Comparison of ENCODE assay signal across 10 cellular contexts in the genomic region with DNA sequence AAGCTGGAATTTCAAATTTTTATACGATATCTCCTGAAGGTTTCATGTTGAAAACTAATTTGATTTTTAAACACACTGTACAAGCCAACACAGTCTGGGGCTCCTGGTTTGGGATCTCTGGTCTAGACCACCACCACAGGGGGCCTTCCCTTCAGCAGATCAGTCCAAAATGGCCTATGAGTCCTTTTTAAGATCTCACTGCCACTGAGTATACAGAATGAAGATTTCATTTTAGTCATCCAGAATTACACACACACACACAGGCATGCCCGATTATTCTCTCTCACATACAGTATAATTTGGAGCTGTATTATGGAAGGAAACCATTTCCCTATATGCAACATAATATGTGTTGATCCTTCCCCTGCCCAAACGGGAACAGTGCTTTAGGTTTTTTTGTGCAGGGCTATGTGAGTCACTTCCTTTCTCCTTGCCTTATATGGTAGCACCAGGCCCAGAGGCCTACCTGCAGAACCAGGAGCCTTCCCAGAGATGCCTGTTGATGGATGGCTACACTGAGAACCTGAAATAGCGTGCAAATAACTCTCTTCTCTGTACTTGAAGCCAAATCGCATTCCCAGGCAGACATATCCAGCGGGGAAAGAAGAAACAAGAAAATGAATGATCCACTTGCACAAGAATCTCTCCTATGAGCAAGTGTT. TPM values are rescaled to one million over a fixed set of nuclear protein-coding genes. Genes with fewer than 3 reads are reported as not detected.
DNase-seq lines count a peak whose midpoint lies in the region; ATAC-seq, FAIRE-seq and TF ChIP-seq lines count a peak whose summit lies in the region.
"Had no signal": no experiment of that assay in that cellular context is flagged by ENCODE, and none has a peak within 500 bp of the region (broad histone marks: within the 10 kb centered on the region; RNA-seq: fewer than 3 reads in every experiment).

No MANE protein-coding gene starts in this region.

- H2AFZ ChIP-seq in ACC112 (ENCODE audit: low read length, unreplicated experiment): peak overlapping the region; percentile 7
- peak overlapping the region; percentile 68; the same call in 1 of the 2 replicates for H2AFZ ChIP-seq in SK-N-SH (ENCODE audit: low read depth)

- H4K20me1 ChIP-seq in SK-N-SH (ENCODE audit: insufficient read depth): no peaks in the 10 kb centered on the region

- H3K79me2 ChIP-seq in ACC112 (ENCODE audit: control insufficient read depth, insufficient read depth, low read length, unreplicated experiment): no peaks in the 10 kb centered on the region
- no peaks in the 10 kb centered on the region for H3K79me2 ChIP-seq in SK-N-SH (ENCODE audit: insufficient read depth)

- DNase-seq in H7 (peak; percentile 40), SK-N-SH (no peak), left ventricle myocardium superior (no peak), RCC 7860 (ENCODE audit: low spot score) (no peak), NCI-H510A treated with DMSO at 0.1 percent for 48 hours (lab: John Stamatoyannopoulos, UW) (no peak), MG63 (no peak)
- DNase-seq: NCI-H1417 treated with DMSO at 0.1 percent for 48 hours had no signal

- H3K4me2 ChIP-seq in SK-N-SH: no peak overlapping the region

- no peak for TF ChIP-seq RAD21 in SK-N-SH (IDR thresholded peaks at IDR 0.05; ENCODE audit: low read length)

- H3F3A ChIP-seq in SK-N-SH (replicated peaks; ENCODE audit: insufficient read depth): no peaks in the 10 kb centered on the region

- POLR2A ChIA-PET in SK-N-SH (lab: Yijun Ruan, JAX): no interaction called here

- H3K4me1 ChIP-seq in ACC112 (ENCODE audit: control insufficient read depth, insufficient read depth, low read length, unreplicated experiment) (no peaks in the 10 kb centered on the region), SK-N-SH (ENCODE audit: control insufficient read depth in 1 of 2, insufficient read depth in 2 of 2, low read depth in 1 of 2, low read length in 1 of 2) (no peaks in the 10 kb centered on the region)

- 56% methylated on average over 6 of the region's 6 CpGs for WGBS in SK-N-SH (ENCODE audit: low lambda C conversion rate)

- ATAC-seq in left ventricle myocardium superior (peak; percentile 34), GM21737 (IDR thresholded peaks at IDR 0.05; ENCODE audit: unreplicated experiment) (no peak)

- no peaks in the 10 kb centered on the region for H3K27me3 ChIP-seq in ACC112 (ENCODE audit: insufficient read depth, low read length)
- no peaks in the 10 kb centered on the region for H3K27me3 ChIP-seq in H7 (ENCODE audit: control insufficient read depth, insufficient read depth, low read length)
- H3K27me3 ChIP-seq in SK-N-SH (ENCODE audit: insufficient read depth): no peaks in the 10 kb centered on the region
- no peaks in the 10 kb centered on the region for H3K27me3 ChIP-seq in MG63

- H3K9me2 ChIP-seq in SK-N-SH: no peaks in the 10 kb centered on the region

- CTCF ChIA-PET in SK-N-SH (lab: Yijun Ruan, JAX): no interaction called here

- TF ChIP-seq CTCF in SK-N-SH (IDR thresholded peaks at IDR 0.05): no peak

- no peaks in the 10 kb centered on the region for H3K9me3 ChIP-seq in SK-N-SH
- H3K9me3 ChIP-seq in MG63: no peaks in the 10 kb centered on the region

- H3K36me3 ChIP-seq in ACC112 (ENCODE audit: insufficient read depth, low read length) (no peaks in the 10 kb centered on the region), H7 (replicated peaks; ENCODE audit: control insufficient read depth, insufficient read depth, low read length) (no peaks in the 10 kb centered on the region), SK-N-SH (replicated peaks in 1 of 2; ENCODE audit: control insufficient read depth in 1 of 2, insufficient read depth in 2 of 2, low read length in 1 of 2) (no peaks in the 10 kb centered on the region), MG63 (no peaks in the 10 kb centered on the region)

- H3K4me3 ChIP-seq in ACC112 (ENCODE audit: low read depth, low read length) (no peak overlapping the region), H7 (ENCODE audit: insufficient read depth, low read depth, low read length) (no peak overlapping the region), SK-N-SH (ENCODE audit: low read depth in 2 of 2, low read length in 1 of 2) (no peak overlapping the region), MG63 (no peak overlapping the region)

- H3K27ac ChIP-seq in ACC112 (ENCODE audit: low read depth, low read length) (no peak overlapping the region), SK-N-SH (ENCODE audit: low read depth in 2 of 2, low read length in 1 of 2) (no peak overlapping the region)

- FAIRE-seq in RCC 7860 (lab: Jason Lieb, UNC): no peak
- FAIRE-seq: colon had no signal

- intact Hi-C loops in left ventricle myocardium superior (cut with micrococcal nuclease): no loop called here

- TF ChIP-seq EP300 in SK-N-SH (IDR thresholded peaks at IDR 0.05; ENCODE audit: borderline replicate concordance in 1 of 2, low read depth in 1 of 2, low read length in 1 of 2): no peak

- no peak overlapping the region for H3K9ac ChIP-seq in SK-N-SH

TF ChIP-seq in SK-N-SH, 30 proteins besides CTCF, POLR2A, EP300 and RAD21:
- TF ChIP-seq USF1 (IDR thresholded peaks at IDR 0.05; ENCODE audit: borderline replicate concordance, low read depth) (no peak), GABPA (IDR thresholded peaks at IDR 0.05; ENCODE audit: low read depth) (no peak), YY1 (IDR thresholded peaks at IDR 0.05; ENCODE audit: low read depth) (no peak), JUND (IDR thresholded peaks at IDR 0.05) (no peak), SIN3A (IDR thresholded peaks at IDR 0.05; ENCODE audit: borderline replicate concordance, low read depth, low read length) (no peak), RXRA (IDR thresholded peaks at IDR 0.05; ENCODE audit: borderline replicate concordance, low read depth) (no peak), SMC3 (IDR thresholded peaks at IDR 0.05; ENCODE audit: low read depth, low read length) (no peak), MAX (IDR thresholded peaks at IDR 0.05; ENCODE audit: low read depth) (no peak), EZH2phosphoT487 (IDR thresholded peaks at IDR 0.05; ENCODE audit: borderline replicate concordance, low read depth) (no peak), FOXJ3 (CRISPR knock-in tag; IDR thresholded peaks at IDR 0.05) (no peak), RFX5 (IDR thresholded peaks at IDR 0.05; ENCODE audit: low read length) (no peak), USF2 (IDR thresholded peaks at IDR 0.05; ENCODE audit: borderline replicate concordance, low read depth, low read length) (no peak), MXI1 (IDR thresholded peaks at IDR 0.05; ENCODE audit: low read depth, low read length) (no peak), TCF12 (IDR thresholded peaks at IDR 0.05) (no peak), TEAD4 (IDR thresholded peaks at IDR 0.05; ENCODE audit: borderline replicate concordance, insufficient read depth) (no peak)
- TF ChIP-seq, protein P1, sequence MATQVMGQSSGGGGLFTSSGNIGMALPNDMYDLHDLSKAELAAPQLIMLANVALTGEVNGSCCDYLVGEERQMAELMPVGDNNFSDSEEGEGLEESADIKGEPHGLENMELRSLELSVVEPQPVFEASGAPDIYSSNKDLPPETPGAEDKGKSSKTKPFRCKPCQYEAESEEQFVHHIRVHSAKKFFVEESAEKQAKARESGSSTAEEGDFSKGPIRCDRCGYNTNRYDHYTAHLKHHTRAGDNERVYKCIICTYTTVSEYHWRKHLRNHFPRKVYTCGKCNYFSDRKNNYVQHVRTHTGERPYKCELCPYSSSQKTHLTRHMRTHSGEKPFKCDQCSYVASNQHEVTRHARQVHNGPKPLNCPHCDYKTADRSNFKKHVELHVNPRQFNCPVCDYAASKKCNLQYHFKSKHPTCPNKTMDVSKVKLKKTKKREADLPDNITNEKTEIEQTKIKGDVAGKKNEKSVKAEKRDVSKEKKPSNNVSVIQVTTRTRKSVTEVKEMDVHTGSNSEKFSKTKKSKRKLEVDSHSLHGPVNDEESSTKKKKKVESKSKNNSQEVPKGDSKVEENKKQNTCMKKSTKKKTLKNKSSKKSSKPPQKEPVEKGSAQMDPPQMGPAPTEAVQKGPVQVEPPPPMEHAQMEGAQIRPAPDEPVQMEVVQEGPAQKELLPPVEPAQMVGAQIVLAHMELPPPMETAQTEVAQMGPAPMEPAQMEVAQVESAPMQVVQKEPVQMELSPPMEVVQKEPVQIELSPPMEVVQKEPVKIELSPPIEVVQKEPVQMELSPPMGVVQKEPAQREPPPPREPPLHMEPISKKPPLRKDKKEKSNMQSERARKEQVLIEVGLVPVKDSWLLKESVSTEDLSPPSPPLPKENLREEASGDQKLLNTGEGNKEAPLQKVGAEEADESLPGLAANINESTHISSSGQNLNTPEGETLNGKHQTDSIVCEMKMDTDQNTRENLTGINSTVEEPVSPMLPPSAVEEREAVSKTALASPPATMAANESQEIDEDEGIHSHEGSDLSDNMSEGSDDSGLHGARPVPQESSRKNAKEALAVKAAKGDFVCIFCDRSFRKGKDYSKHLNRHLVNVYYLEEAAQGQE (IDR thresholded peaks at IDR 0.05; ENCODE audit: low read depth, low read length): no peak

RNA-seq across cellular contexts. Expression of gene WNK1, which starts 28.1 kb away (rescaled TPM):
- total RNA-seq in H7 (2014; rRNA removed; shearing (Covaris generic)): 72.7 and 79.3 TPM in 2 replicates
- polyA plus RNA-seq in SK-N-SH (2012; rRNA removed): 28.8 and 30.5 TPM in 2 replicates
- polyA plus RNA-seq in SK-N-SH (2012; cell fraction: cytosol; rRNA removed): 17.4 and 26.0 TPM in 2 replicates
- 43.2 and 69.2 TPM in 2 replicates for polyA plus RNA-seq in SK-N-SH (2012; cell fraction: nucleus; rRNA removed)
- 333 TPM for total RNA-seq in left ventricle myocardium superior
- total RNA-seq in MG63 (2014; rRNA removed; shearing (Covaris generic); ENCODE audit: low replicate concordance): 21.6 and 25.0 TPM in 2 replicates
